In the genomic region with DNA sequence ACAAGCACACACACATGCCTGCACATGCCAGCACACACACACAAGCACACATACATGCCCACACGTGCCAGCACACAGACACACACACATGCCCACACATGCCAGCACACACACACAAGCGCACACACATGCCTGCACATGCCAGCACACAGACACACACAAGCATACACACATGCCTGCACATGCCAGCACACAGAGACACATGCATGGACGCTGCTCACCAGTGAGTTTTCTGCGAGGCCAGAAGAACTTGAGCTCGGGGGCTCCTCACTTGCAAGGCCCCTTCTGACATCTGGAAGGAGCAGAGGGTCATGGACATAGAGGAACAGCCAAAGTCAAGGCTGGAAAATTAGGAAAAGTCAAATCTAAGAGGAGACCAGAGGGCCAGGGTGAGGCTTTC, we compare ENCODE assay signal across 22 cellular contexts.
"Had no signal": no experiment of that assay in that cellular context is flagged by ENCODE, and none has a peak within 500 bp of the region (broad histone marks: within the 10 kb centered on the region; RNA-seq: fewer than 3 reads in every experiment).

No MANE protein-coding gene starts in this region.

- H3K27ac Mint-ChIP-seq: memory B cell; mesothelial cell of epicardium; natural killer cell treated with Interleukin-12 subunit alpha and Interleukin-12 subunit beta and Interleukin-15 and Interleukin-18, amount 100 ng/mL, for 72 hours; stimulated activated naive B cell treated with anti-CD40 and anti-IgM and Interleukin-4, amounts not matched to agents 10 μg/mL and 1 μg/mL and 100 μg/mL, for 72 hours; stimulated activated naive CD8-positive, alpha-beta T cell treated with anti-CD3 and anti-CD28 coated beads, Interleukin-15, amount 100 ng/mL, for 72 hours had no signal

- H3K4me3 Mint-ChIP-seq: memory B cell; mesothelial cell of epicardium; natural killer cell treated with Interleukin-12 subunit alpha and Interleukin-12 subunit beta and Interleukin-15 and Interleukin-18, amount 100 ng/mL, for 72 hours; stimulated activated naive B cell treated with anti-CD40 and anti-IgM and Interleukin-4, amounts not matched to agents 10 μg/mL and 1 μg/mL and 100 μg/mL, for 72 hours; stimulated activated naive CD8-positive, alpha-beta T cell treated with anti-CD3 and anti-CD28 coated beads, Interleukin-15, amount 100 ng/mL, for 72 hours had no signal

- H3K36me3 ChIP-seq: colonic mucosa, esophagus squamous epithelium, gastroesophageal sphincter, left ventricle myocardium inferior, lower lobe of right lung, tibial nerve had no signal

- H3K9me3 ChIP-seq: colonic mucosa, esophagus squamous epithelium, left ventricle myocardium inferior, lower lobe of right lung, psoas muscle, testis had no signal

- H3K27me3 ChIP-seq: colonic mucosa, testis, tibial nerve had no signal

- H3K27me3 Mint-ChIP-seq: memory B cell had no signal

- H3K4me3 ChIP-seq: colonic mucosa, esophagus squamous epithelium, gastroesophageal sphincter, lower lobe of right lung, psoas muscle, testis, tibial nerve had no signal

- H3K4me1 Mint-ChIP-seq: memory B cell; stimulated activated naive B cell treated with anti-CD40 and anti-IgM and Interleukin-4, amounts not matched to agents 10 μg/mL and 1 μg/mL and 100 μg/mL, for 72 hours; stimulated activated naive CD8-positive, alpha-beta T cell treated with anti-CD3 and anti-CD28 coated beads, Interleukin-15, amount 100 ng/mL, for 72 hours had no signal

- ATAC-seq: gastroesophageal sphincter; lower lobe of right lung; natural killer cell treated with Interleukin-12 subunit alpha and Interleukin-12 subunit beta and Interleukin-15 and Interleukin-18, amount 100 ng/mL, for 72 hours; psoas muscle; sciatic nerve; stimulated activated naive B cell treated with anti-CD40 and anti-IgM and Interleukin-4, amounts not matched to agents 10 μg/mL and 1 μg/mL and 100 μg/mL, for 72 hours; stimulated activated naive CD8-positive, alpha-beta T cell treated with anti-CD3 and anti-CD28 coated beads, Interleukin-15, amount 100 ng/mL, for 72 hours had no signal

- H3K27ac ChIP-seq: colonic mucosa, esophagus squamous epithelium, gastroesophageal sphincter, left ventricle myocardium inferior, lower lobe of right lung, parathyroid adenoma, psoas muscle, testis, tibial nerve had no signal

- H3K4me1 ChIP-seq: colonic mucosa, esophagus squamous epithelium, gastroesophageal sphincter, lower lobe of right lung, parathyroid adenoma, psoas muscle, testis, tibial nerve had no signal

- H3K9me3 Mint-ChIP-seq: memory B cell; mesothelial cell of epicardium; natural killer cell treated with Interleukin-12 subunit alpha and Interleukin-12 subunit beta and Interleukin-15 and Interleukin-18, amount 100 ng/mL, for 72 hours; stimulated activated naive CD8-positive, alpha-beta T cell treated with anti-CD3 and anti-CD28 coated beads, Interleukin-15, amount 100 ng/mL, for 72 hours had no signal

- DNase-seq: colonic mucosa; dermis blood vessel endothelial cell; esophagus squamous epithelium; foreskin fibroblast; glutamatergic neuron; islet precursor cell; left ventricle myocardium inferior; lower lobe of right lung; psoas muscle; retina; stimulated activated CD4-positive, alpha-beta T cell treated with anti-CD3 and anti-CD28 coated beads, Interleukin-2, amount 100 ng/mL, for 24 hours; stimulated activated CD4-positive, alpha-beta T cell treated with anti-CD3 and anti-CD28 coated beads, Interleukin-4, amount 100 ng/mL, for 4 hours; stimulated activated naive B cell treated with anti-CD40 and anti-IgM and Interleukin-4, amounts not matched to agents 10 μg/mL and 1 μg/mL and 100 μg/mL, for 72 hours; stimulated activated naive CD8-positive, alpha-beta T cell treated with anti-CD3 and anti-CD28 coated beads, Interleukin-15, amount 100 ng/mL, for 72 hours; testis had no signal

- H3K36me3 Mint-ChIP-seq: memory B cell; mesothelial cell of epicardium; natural killer cell treated with Interleukin-12 subunit alpha and Interleukin-12 subunit beta and Interleukin-15 and Interleukin-18, amount 100 ng/mL, for 72 hours; stimulated activated naive B cell treated with anti-CD40 and anti-IgM and Interleukin-4, amounts not matched to agents 10 μg/mL and 1 μg/mL and 100 μg/mL, for 72 hours had no signal
